2 cellular contexts compared by ENCODE assay signal in the genomic region with DNA sequence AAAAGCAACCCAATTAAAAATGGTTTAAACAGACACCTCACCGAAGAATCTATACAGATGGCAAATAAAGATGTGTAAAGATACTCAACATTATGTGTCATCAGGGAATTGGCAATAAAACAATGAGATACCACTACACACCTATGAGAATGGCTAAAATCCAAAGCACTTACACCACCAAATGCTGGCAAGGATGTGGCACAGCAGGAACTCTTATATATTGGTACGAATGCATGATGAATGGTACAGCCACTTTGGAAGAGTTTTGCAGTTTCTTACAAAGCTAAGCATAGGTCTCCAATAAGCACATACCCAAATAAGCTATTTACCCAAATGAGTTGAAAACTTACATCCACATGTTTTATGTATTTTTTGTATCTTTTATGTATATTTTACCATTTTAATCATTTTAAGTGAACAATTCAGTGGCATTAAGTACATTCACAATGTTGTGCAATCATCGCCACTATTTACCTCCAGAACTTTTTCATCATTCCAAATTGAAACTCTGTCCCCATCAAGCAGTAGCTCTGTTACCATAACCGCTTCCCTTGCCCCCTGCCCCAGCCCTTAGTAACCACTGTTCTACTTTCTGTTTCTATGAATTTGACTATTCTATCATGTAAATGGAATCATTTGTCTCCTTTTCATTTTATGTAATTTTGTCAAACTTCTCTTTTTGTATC.
TF ChIP-seq lines count a peak whose summit lies in the region.

No MANE protein-coding gene starts in this region.

TF ChIP-seq in A549, 52 proteins besides CTCF, POLR2A, EP300 and RAD21:
- TF ChIP-seq, protein P1, sequence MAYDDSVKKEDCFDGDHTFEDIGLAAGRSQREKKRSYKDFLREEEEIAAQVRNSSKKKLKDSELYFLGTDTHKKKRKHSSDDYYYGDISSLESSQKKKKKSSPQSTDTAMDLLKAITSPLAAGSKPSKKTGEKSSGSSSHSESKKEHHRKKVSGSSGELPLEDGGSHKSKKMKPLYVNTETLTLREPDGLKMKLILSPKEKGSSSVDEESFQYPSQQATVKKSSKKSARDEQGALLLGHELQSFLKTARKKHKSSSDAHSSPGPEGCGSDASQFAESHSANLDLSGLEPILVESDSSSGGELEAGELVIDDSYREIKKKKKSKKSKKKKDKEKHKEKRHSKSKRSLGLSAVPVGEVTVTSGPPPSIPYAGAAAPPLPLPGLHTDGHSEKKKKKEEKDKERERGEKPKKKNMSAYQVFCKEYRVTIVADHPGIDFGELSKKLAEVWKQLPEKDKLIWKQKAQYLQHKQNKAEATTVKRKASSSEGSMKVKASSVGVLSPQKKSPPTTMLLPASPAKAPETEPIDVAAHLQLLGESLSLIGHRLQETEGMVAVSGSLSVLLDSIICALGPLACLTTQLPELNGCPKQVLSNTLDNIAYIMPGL (CRISPR knock-in tag; IDR thresholded peaks at IDR 0.05; ENCODE audit: borderline replicate concordance) = no peak
- TF ChIP-seq FOSB (CRISPR knock-in tag; IDR thresholded peaks at IDR 0.05) (no peak), NFE2L2 (conservative IDR thresholded peaks at IDR 0.05; ENCODE audit: low read length) (no peak), CEBPB (IDR thresholded peaks at IDR 0.05) (peak; percentile 68 to 70; a peak in 3 of 4 replicates), TP53 (CRISPR knock-in tag; IDR thresholded peaks at IDR 0.05) (no peak)

TF ChIP-seq in HCT116, 20 proteins besides CTCF, POLR2A, EP300 and RAD21:
- TF ChIP-seq, protein P2, sequence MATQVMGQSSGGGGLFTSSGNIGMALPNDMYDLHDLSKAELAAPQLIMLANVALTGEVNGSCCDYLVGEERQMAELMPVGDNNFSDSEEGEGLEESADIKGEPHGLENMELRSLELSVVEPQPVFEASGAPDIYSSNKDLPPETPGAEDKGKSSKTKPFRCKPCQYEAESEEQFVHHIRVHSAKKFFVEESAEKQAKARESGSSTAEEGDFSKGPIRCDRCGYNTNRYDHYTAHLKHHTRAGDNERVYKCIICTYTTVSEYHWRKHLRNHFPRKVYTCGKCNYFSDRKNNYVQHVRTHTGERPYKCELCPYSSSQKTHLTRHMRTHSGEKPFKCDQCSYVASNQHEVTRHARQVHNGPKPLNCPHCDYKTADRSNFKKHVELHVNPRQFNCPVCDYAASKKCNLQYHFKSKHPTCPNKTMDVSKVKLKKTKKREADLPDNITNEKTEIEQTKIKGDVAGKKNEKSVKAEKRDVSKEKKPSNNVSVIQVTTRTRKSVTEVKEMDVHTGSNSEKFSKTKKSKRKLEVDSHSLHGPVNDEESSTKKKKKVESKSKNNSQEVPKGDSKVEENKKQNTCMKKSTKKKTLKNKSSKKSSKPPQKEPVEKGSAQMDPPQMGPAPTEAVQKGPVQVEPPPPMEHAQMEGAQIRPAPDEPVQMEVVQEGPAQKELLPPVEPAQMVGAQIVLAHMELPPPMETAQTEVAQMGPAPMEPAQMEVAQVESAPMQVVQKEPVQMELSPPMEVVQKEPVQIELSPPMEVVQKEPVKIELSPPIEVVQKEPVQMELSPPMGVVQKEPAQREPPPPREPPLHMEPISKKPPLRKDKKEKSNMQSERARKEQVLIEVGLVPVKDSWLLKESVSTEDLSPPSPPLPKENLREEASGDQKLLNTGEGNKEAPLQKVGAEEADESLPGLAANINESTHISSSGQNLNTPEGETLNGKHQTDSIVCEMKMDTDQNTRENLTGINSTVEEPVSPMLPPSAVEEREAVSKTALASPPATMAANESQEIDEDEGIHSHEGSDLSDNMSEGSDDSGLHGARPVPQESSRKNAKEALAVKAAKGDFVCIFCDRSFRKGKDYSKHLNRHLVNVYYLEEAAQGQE (IDR thresholded peaks at IDR 0.05; ENCODE audit: low read depth) = no peak
- no peak for TF ChIP-seq CEBPB (IDR thresholded peaks at IDR 0.05; ENCODE audit: low read depth)
- TF ChIP-seq FOSL1 (IDR thresholded peaks at IDR 0.05; ENCODE audit: low read depth) = no peak
- no peak for TF ChIP-seq SP1 (IDR thresholded peaks at IDR 0.05; ENCODE audit: low read depth)
- no peak for TF ChIP-seq YY1 (IDR thresholded peaks at IDR 0.05; ENCODE audit: extremely low read depth, insufficient replicate concordance, low read depth, low read length)
- no peak for TF ChIP-seq SRF (IDR thresholded peaks at IDR 0.05; ENCODE audit: low read depth)
- TF ChIP-seq SIN3A (IDR thresholded peaks at IDR 0.05; ENCODE audit: low read depth) = no peak
